1 cellular context compared by ENCODE assay signal in the genomic region with DNA sequence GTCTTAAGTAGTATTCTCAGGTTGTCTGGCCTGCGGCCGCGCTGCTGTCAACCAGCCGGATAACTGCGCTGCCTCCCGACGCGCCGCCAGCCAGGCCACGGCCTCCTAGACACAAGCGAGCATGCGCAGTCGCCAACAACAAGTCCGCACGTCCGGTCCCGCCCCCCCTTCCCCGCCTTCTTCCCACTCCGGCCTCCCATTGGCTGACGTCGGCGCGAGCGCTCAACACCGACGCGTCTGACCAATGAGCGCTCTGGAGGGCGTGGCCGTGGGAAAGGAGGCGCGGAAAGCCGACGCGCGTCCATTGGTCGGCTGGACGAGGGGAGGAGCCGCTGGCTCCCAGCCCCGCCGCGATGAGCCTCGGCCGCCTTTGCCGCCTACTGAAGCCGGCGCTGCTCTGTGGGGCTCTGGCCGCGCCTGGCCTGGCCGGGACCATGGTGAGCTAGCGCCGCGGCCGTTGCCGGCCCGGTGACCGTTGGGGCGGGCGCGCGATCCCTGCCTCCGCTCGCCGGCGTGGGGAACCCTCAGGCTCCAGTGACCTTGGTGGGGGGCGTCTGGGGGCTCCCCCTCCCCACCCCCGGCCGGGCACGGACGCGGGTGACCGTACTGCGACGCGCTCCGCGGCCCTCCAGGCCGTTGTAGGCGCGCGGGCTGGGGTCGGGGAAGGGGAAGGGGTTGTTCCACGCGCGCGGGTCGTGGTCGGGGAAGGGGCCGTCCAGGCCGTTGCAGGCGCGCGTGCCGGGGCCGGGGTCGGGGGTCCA.
TF ChIP-seq lines count a peak whose summit lies in the region.

A gene with protein sequence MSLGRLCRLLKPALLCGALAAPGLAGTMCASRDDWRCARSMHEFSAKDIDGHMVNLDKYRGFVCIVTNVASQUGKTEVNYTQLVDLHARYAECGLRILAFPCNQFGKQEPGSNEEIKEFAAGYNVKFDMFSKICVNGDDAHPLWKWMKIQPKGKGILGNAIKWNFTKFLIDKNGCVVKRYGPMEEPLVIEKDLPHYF (plus strand): TSS at position 304 of the 761 bp plus-strand sequence. CDS start 50 bp downstream, at position 354.

TF ChIP-seq in K562, 482 proteins besides CTCF, POLR2A, EP300 and RAD21 (continued from another document and continues in another):
- TF ChIP-seq RB1 (IDR thresholded peaks at IDR 0.05; ENCODE audit: low read depth) = peak; percentile 90
- TF ChIP-seq, protein P1, sequence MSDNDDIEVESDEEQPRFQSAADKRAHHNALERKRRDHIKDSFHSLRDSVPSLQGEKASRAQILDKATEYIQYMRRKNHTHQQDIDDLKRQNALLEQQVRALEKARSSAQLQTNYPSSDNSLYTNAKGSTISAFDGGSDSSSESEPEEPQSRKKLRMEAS (CRISPR knock-in tag; IDR thresholded peaks at IDR 0.05) = no peak; the same call in 1 of the 2 replicates
- TF ChIP-seq ZNF583 (CRISPR knock-in tag; IDR thresholded peaks at IDR 0.05) = no peak
- TF ChIP-seq, protein P2, sequence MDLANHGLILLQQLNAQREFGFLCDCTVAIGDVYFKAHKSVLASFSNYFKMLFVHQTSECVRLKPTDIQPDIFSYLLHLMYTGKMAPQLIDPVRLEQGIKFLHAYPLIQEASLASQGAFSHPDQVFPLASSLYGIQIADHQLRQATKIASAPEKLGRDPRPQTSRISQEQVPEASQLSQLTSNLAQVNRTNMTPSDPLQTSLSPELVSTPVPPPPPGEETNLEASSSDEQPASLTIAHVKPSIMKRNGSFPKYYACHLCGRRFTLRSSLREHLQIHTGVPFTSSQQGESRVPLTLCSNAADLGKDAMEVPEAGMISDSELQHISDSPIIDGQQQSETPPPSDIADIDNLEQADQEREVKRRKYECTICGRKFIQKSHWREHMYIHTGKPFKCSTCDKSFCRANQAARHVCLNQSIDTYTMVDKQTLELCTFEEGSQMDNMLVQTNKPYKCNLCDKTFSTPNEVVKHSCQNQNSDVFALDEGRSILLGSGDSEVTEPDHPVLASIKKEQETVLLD (IDR thresholded peaks at IDR 0.05) = 0 out of 2 replicates have a peak, but pooled peaks have one; percentile 6
- TF ChIP-seq ZNF785 (CRISPR knock-in tag; IDR thresholded peaks at IDR 0.05) = no peak
- no peak for TF ChIP-seq SRSF7 (optimal IDR thresholded peaks at IDR 0.05; ENCODE audit: low read depth, low read length)
- TF ChIP-seq ZNF146 (CRISPR knock-in tag; IDR thresholded peaks at IDR 0.05; ENCODE audit: unreplicated experiment) = no peak
- TF ChIP-seq ZFPM2 (CRISPR knock-in tag; IDR thresholded peaks at IDR 0.05) = no peak
- TF ChIP-seq NONO (IDR thresholded peaks at IDR 0.05; ENCODE audit: low read depth in 2 of 2, low read length in 1 of 2) = peak in 1 of 2 experiments; percentile 94; a peak in 2 of 4 replicates
- TF ChIP-seq HNRNPL (IDR thresholded peaks at IDR 0.05; ENCODE audit: low read depth, low read length) = no peak
- TF ChIP-seq RBM17 (IDR thresholded peaks at IDR 0.05; ENCODE audit: borderline replicate concordance, low read depth, low read length) = no peak
- no peak for TF ChIP-seq SMARCC2 (IDR thresholded peaks at IDR 0.05; ENCODE audit: low read depth)
- no peak for TF ChIP-seq ZKSCAN8 (CRISPR knock-in tag; IDR thresholded peaks at IDR 0.05)
- TF ChIP-seq, protein P3, sequence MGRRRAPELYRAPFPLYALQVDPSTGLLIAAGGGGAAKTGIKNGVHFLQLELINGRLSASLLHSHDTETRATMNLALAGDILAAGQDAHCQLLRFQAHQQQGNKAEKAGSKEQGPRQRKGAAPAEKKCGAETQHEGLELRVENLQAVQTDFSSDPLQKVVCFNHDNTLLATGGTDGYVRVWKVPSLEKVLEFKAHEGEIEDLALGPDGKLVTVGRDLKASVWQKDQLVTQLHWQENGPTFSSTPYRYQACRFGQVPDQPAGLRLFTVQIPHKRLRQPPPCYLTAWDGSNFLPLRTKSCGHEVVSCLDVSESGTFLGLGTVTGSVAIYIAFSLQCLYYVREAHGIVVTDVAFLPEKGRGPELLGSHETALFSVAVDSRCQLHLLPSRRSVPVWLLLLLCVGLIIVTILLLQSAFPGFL (CRISPR knock-in tag; IDR thresholded peaks at IDR 0.05) = no peak
- TF ChIP-seq, protein P4, sequence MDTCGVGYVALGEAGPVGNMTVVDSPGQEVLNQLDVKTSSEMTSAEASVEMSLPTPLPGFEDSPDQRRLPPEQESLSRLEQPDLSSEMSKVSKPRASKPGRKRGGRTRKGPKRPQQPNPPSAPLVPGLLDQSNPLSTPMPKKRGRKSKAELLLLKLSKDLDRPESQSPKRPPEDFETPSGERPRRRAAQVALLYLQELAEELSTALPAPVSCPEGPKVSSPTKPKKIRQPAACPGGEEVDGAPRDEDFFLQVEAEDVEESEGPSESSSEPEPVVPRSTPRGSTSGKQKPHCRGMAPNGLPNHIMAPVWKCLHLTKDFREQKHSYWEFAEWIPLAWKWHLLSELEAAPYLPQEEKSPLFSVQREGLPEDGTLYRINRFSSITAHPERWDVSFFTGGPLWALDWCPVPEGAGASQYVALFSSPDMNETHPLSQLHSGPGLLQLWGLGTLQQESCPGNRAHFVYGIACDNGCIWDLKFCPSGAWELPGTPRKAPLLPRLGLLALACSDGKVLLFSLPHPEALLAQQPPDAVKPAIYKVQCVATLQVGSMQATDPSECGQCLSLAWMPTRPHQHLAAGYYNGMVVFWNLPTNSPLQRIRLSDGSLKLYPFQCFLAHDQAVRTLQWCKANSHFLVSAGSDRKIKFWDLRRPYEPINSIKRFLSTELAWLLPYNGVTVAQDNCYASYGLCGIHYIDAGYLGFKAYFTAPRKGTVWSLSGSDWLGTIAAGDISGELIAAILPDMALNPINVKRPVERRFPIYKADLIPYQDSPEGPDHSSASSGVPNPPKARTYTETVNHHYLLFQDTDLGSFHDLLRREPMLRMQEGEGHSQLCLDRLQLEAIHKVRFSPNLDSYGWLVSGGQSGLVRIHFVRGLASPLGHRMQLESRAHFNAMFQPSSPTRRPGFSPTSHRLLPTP (IDR thresholded peaks at IDR 0.05; ENCODE audit: borderline replicate concordance, extremely low read depth, insufficient read length) = no peak
- no peak for TF ChIP-seq NFIX (CRISPR knock-in tag; IDR thresholded peaks at IDR 0.05; ENCODE audit: low read depth)
- no peak for TF ChIP-seq CBX8 (IDR thresholded peaks at IDR 0.05; ENCODE audit: borderline replicate concordance, extremely low read depth, low read depth, low read length, poor library complexity, severe bottlenecking)
- TF ChIP-seq PURB (CRISPR knock-in tag; IDR thresholded peaks at IDR 0.05; ENCODE audit: low read depth) = no peak
- no peak for TF ChIP-seq ZBED1 (IDR thresholded peaks at IDR 0.05)
- TF ChIP-seq CHD4 (IDR thresholded peaks at IDR 0.05; ENCODE audit: insufficient read depth, insufficient replicate concordance, low read depth, low read length, poor library complexity, severe bottlenecking) = no peak
- TF ChIP-seq SIN3A (IDR thresholded peaks at IDR 0.05; ENCODE audit: borderline replicate concordance in 2 of 2, control insufficient read depth in 1 of 2, low read depth in 2 of 2, low read length in 2 of 2) = peak in 1 of 2 experiments; percentile 75; a peak in 1 of 4 replicates
- peak; percentile 82 for TF ChIP-seq FUS (optimal IDR thresholded peaks at IDR 0.05; ENCODE audit: low read depth, low read length)
- TF ChIP-seq ZNF354B (CRISPR knock-in tag; IDR thresholded peaks at IDR 0.05) = no peak
- no peak for TF ChIP-seq SREBF1 (IDR thresholded peaks at IDR 0.05; ENCODE audit: borderline replicate concordance, low read depth, low read length)
- TF ChIP-seq, protein P5, sequence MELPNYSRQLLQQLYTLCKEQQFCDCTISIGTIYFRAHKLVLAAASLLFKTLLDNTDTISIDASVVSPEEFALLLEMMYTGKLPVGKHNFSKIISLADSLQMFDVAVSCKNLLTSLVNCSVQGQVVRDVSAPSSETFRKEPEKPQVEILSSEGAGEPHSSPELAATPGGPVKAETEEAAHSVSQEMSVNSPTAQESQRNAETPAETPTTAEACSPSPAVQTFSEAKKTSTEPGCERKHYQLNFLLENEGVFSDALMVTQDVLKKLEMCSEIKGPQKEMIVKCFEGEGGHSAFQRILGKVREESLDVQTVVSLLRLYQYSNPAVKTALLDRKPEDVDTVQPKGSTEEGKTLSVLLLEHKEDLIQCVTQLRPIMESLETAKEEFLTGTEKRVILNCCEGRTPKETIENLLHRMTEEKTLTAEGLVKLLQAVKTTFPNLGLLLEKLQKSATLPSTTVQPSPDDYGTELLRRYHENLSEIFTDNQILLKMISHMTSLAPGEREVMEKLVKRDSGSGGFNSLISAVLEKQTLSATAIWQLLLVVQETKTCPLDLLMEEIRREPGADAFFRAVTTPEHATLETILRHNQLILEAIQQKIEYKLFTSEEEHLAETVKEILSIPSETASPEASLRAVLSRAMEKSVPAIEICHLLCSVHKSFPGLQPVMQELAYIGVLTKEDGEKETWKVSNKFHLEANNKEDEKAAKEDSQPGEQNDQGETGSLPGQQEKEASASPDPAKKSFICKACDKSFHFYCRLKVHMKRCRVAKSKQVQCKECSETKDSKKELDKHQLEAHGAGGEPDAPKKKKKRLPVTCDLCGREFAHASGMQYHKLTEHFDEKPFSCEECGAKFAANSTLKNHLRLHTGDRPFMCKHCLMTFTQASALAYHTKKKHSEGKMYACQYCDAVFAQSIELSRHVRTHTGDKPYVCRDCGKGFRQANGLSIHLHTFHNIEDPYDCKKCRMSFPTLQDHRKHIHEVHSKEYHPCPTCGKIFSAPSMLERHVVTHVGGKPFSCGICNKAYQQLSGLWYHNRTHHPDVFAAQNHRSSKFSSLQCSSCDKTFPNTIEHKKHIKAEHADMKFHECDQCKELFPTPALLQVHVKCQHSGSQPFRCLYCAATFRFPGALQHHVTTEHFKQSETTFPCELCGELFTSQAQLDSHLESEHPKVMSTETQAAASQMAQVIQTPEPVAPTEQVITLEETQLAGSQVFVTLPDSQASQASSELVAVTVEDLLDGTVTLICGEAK (IDR thresholded peaks at IDR 0.05) = 0 out of 2 replicates have a peak, but pooled peaks have one; percentile 7
- TF ChIP-seq, protein P5 (CRISPR knock-in tag; IDR thresholded peaks at IDR 0.05) = no peak
- TF ChIP-seq CBX2 (IDR thresholded peaks at IDR 0.05; ENCODE audit: insufficient read depth, low read length, poor library complexity, severe bottlenecking) = no peak
- TF ChIP-seq CHD1 (IDR thresholded peaks at IDR 0.05; ENCODE audit: low read length) = peak; percentile 87
- peak; percentile 75 for TF ChIP-seq HNRNPK (IDR thresholded peaks at IDR 0.05; ENCODE audit: low read depth, low read length, poor library complexity, severe bottlenecking)
- no peak; a peak in 1 of 4 replicates for TF ChIP-seq CSDE1 (IDR thresholded peaks at IDR 0.05)
- TF ChIP-seq GATAD2B (IDR thresholded peaks at IDR 0.05; ENCODE audit: borderline replicate concordance) = no peak
- TF ChIP-seq, protein P6, sequence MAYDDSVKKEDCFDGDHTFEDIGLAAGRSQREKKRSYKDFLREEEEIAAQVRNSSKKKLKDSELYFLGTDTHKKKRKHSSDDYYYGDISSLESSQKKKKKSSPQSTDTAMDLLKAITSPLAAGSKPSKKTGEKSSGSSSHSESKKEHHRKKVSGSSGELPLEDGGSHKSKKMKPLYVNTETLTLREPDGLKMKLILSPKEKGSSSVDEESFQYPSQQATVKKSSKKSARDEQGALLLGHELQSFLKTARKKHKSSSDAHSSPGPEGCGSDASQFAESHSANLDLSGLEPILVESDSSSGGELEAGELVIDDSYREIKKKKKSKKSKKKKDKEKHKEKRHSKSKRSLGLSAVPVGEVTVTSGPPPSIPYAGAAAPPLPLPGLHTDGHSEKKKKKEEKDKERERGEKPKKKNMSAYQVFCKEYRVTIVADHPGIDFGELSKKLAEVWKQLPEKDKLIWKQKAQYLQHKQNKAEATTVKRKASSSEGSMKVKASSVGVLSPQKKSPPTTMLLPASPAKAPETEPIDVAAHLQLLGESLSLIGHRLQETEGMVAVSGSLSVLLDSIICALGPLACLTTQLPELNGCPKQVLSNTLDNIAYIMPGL (CRISPR knock-in tag; IDR thresholded peaks at IDR 0.05) = peak; percentile 40; the same call in 1 of the 2 replicates
- no peak for TF ChIP-seq ZC3H8 (IDR thresholded peaks at IDR 0.05)
- TF ChIP-seq MEF2A (IDR thresholded peaks at IDR 0.05; ENCODE audit: control insufficient read depth, low read depth, low read length) = no peak
- TF ChIP-seq CEBPB (tag; IDR thresholded peaks at IDR 0.05) = no peak
- TF ChIP-seq, protein P7, sequence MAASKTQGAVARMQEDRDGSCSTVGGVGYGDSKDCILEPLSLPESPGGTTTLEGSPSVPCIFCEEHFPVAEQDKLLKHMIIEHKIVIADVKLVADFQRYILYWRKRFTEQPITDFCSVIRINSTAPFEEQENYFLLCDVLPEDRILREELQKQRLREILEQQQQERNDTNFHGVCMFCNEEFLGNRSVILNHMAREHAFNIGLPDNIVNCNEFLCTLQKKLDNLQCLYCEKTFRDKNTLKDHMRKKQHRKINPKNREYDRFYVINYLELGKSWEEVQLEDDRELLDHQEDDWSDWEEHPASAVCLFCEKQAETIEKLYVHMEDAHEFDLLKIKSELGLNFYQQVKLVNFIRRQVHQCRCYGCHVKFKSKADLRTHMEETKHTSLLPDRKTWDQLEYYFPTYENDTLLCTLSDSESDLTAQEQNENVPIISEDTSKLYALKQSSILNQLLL (CRISPR knock-in tag; IDR thresholded peaks at IDR 0.05; ENCODE audit: borderline replicate concordance) = no peak
- no peak for TF ChIP-seq LCOR (CRISPR knock-in tag; IDR thresholded peaks at IDR 0.05)
